1 cellular context compared by ENCODE assay signal in the genomic region with DNA sequence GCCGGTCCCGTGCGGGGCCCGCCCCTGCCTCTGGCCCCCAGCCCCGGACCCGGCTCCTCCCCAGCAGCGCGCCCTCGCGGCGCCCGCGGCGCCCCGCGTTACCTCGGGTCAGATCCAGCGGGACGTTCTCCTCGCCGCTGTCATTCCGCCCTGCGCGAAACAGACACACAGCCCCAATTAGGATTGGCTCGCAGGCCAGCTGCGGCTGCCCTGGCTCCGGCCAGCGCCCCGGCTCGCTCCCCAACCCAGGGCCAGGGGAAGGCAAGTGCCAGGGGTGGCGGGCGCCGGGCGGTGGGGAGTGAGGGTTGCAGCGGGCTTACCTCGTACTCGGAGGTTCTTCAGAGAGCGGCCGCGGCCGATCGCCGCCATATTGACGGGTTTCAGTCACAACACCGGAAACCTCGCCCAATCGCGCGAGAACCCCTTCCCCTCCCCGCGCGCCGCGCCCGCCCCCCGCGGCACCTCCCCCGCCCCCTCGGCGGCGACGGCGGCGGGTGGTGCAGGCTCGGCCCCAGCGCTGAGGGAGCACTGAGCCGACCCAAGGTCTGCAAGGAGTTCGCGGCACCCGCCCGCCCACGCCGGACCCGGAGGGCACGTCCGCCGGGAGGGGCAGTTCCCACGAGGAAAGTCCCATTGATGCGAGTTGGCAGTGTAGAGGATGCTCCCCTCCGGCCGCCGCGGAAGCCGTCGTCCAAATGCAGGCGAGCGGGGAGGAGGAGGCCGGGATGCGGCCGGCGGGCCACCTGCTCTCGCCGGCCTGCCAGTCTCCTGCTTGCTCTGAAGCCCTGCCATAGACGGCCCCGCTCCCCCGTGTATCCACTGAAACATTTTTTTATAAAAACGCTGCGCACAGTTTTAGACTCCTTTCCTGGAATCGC.
TF ChIP-seq lines count a peak whose summit lies in the region.

A gene with protein sequence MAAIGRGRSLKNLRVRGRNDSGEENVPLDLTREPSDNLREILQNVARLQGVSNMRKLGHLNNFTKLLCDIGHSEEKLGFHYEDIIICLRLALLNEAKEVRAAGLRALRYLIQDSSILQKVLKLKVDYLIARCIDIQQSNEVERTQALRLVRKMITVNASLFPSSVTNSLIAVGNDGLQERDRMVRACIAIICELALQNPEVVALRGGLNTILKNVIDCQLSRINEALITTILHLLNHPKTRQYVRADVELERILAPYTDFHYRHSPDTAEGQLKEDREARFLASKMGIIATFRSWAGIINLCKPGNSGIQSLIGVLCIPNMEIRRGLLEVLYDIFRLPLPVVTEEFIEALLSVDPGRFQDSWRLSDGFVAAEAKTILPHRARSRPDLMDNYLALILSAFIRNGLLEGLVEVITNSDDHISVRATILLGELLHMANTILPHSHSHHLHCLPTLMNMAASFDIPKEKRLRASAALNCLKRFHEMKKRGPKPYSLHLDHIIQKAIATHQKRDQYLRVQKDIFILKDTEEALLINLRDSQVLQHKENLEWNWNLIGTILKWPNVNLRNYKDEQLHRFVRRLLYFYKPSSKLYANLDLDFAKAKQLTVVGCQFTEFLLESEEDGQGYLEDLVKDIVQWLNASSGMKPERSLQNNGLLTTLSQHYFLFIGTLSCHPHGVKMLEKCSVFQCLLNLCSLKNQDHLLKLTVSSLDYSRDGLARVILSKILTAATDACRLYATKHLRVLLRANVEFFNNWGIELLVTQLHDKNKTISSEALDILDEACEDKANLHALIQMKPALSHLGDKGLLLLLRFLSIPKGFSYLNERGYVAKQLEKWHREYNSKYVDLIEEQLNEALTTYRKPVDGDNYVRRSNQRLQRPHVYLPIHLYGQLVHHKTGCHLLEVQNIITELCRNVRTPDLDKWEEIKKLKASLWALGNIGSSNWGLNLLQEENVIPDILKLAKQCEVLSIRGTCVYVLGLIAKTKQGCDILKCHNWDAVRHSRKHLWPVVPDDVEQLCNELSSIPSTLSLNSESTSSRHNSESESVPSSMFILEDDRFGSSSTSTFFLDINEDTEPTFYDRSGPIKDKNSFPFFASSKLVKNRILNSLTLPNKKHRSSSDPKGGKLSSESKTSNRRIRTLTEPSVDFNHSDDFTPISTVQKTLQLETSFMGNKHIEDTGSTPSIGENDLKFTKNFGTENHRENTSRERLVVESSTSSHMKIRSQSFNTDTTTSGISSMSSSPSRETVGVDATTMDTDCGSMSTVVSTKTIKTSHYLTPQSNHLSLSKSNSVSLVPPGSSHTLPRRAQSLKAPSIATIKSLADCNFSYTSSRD (N-terminal part only) (minus strand): TSS at position 391 of the 878 bp plus-strand sequence. CDS start 22 bp downstream, at position 369.

TF ChIP-seq in K562, 482 proteins besides CTCF, POLR2A, EP300 and RAD21 (continued from another document and continues in another):
- TF ChIP-seq, protein P1, sequence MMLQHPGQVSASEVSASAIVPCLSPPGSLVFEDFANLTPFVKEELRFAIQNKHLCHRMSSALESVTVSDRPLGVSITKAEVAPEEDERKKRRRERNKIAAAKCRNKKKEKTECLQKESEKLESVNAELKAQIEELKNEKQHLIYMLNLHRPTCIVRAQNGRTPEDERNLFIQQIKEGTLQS (IDR thresholded peaks at IDR 0.05): no peak
- TF ChIP-seq, protein P1 (CRISPR knock-in tag; conservative IDR thresholded peaks at IDR 0.05): 0 out of 2 replicates have a peak, but pooled peaks have one; percentile 62
- peak; percentile 44; the same call in 1 of the 2 replicates for TF ChIP-seq NR2C2 (CRISPR knock-in tag; IDR thresholded peaks at IDR 0.05)
- no peak for TF ChIP-seq NR2C2 (tag; IDR thresholded peaks at IDR 0.05)
- peak; percentile 72 for TF ChIP-seq HNRNPL (IDR thresholded peaks at IDR 0.05; ENCODE audit: low read depth, low read length)
- TF ChIP-seq ZNF24 (IDR thresholded peaks at IDR 0.05): 0 out of 2 replicates have a peak, but pooled peaks have one; percentile 12
- TF ChIP-seq GATAD2B (IDR thresholded peaks at IDR 0.05; ENCODE audit: borderline replicate concordance): peak; percentile 66
- no peak for TF ChIP-seq MEF2A (IDR thresholded peaks at IDR 0.05; ENCODE audit: control insufficient read depth, low read depth, low read length)
- no peak for TF ChIP-seq MEF2D (tag; conservative IDR thresholded peaks at IDR 0.05; ENCODE audit: low read depth)
- TF ChIP-seq GABPB1 (CRISPR knock-in tag; IDR thresholded peaks at IDR 0.05): 0 out of 2 replicates have a peak, but pooled peaks have one; percentile 49
- TF ChIP-seq TAF1 (IDR thresholded peaks at IDR 0.05; ENCODE audit: control insufficient read depth, extremely low read depth, insufficient read depth, low read length, severe bottlenecking): peak; percentile 91
- peak; percentile 46; the same call in 1 of the 2 replicates for TF ChIP-seq MBD2 (IDR thresholded peaks at IDR 0.05; ENCODE audit: borderline replicate concordance, low read depth)
- peak; percentile 45 for TF ChIP-seq ARHGAP35 (IDR thresholded peaks at IDR 0.05; ENCODE audit: partially characterized antibody)
- no peak for TF ChIP-seq ZNF717 (CRISPR knock-in tag; IDR thresholded peaks at IDR 0.05)
- TF ChIP-seq TAF9B (IDR thresholded peaks at IDR 0.05; ENCODE audit: partially characterized antibody): peak; percentile 91
- TF ChIP-seq PML (IDR thresholded peaks at IDR 0.05; ENCODE audit: low read length): 0 out of 2 replicates have a peak, but pooled peaks have one; percentile 38
- TF ChIP-seq NFIC (IDR thresholded peaks at IDR 0.05): peak; percentile 7; the same call in 1 of the 2 replicates
- TF ChIP-seq, protein P2, sequence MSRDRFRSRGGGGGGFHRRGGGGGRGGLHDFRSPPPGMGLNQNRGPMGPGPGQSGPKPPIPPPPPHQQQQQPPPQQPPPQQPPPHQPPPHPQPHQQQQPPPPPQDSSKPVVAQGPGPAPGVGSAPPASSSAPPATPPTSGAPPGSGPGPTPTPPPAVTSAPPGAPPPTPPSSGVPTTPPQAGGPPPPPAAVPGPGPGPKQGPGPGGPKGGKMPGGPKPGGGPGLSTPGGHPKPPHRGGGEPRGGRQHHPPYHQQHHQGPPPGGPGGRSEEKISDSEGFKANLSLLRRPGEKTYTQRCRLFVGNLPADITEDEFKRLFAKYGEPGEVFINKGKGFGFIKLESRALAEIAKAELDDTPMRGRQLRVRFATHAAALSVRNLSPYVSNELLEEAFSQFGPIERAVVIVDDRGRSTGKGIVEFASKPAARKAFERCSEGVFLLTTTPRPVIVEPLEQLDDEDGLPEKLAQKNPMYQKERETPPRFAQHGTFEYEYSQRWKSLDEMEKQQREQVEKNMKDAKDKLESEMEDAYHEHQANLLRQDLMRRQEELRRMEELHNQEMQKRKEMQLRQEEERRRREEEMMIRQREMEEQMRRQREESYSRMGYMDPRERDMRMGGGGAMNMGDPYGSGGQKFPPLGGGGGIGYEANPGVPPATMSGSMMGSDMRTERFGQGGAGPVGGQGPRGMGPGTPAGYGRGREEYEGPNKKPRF (IDR thresholded peaks at IDR 0.05; ENCODE audit: low read depth, low read length): no peak
- TF ChIP-seq, protein P3, sequence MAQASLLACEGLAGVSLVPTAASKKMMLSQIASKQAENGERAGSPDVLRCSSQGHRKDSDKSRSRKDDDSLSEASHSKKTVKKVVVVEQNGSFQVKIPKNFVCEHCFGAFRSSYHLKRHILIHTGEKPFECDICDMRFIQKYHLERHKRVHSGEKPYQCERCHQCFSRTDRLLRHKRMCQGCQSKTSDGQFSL (CRISPR knock-in tag; IDR thresholded peaks at IDR 0.05): peak; percentile 33; the same call in 1 of the 2 replicates
- TF ChIP-seq, protein P3 (tag; IDR thresholded peaks at IDR 0.05): no peak; a peak in 1 of 4 replicates
- no peak for TF ChIP-seq KAT2B (IDR thresholded peaks at IDR 0.05; ENCODE audit: low read depth, low read length)
- TF ChIP-seq, protein P4, sequence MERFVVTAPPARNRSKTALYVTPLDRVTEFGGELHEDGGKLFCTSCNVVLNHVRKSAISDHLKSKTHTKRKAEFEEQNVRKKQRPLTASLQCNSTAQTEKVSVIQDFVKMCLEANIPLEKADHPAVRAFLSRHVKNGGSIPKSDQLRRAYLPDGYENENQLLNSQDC (CRISPR knock-in tag; IDR thresholded peaks at IDR 0.05): peak; percentile 91
- TF ChIP-seq, protein P5, sequence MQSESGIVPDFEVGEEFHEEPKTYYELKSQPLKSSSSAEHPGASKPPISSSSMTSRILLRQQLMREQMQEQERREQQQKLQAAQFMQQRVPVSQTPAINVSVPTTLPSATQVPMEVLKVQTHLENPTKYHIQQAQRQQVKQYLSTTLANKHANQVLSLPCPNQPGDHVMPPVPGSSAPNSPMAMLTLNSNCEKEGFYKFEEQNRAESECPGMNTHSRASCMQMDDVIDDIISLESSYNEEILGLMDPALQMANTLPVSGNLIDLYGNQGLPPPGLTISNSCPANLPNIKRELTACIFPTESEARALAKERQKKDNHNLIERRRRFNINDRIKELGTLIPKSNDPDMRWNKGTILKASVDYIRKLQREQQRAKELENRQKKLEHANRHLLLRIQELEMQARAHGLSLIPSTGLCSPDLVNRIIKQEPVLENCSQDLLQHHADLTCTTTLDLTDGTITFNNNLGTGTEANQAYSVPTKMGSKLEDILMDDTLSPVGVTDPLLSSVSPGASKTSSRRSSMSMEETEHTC (IDR thresholded peaks at IDR 0.05): no peak
- TF ChIP-seq ZNF146 (CRISPR knock-in tag; IDR thresholded peaks at IDR 0.05; ENCODE audit: unreplicated experiment): no peak
- peak; percentile 57; the same call in 1 of the 2 replicates for TF ChIP-seq EP400 (IDR thresholded peaks at IDR 0.05)
- no peak; the same call in 1 of the 2 replicates for TF ChIP-seq ETV1 (tag; conservative IDR thresholded peaks at IDR 0.05; ENCODE audit: low read depth)
- TF ChIP-seq NR4A1 (CRISPR knock-in tag; IDR thresholded peaks at IDR 0.05): 0 out of 2 replicates have a peak, but pooled peaks have one; percentile 77
- no peak for TF ChIP-seq NR4A1 (tag; IDR thresholded peaks at IDR 0.05)
- TF ChIP-seq ARID1B (IDR thresholded peaks at IDR 0.05): no peak
- no peak for TF ChIP-seq ZNF778 (CRISPR knock-in tag; IDR thresholded peaks at IDR 0.05)
- TF ChIP-seq C11orf30 (IDR thresholded peaks at IDR 0.05; ENCODE audit: low read depth): peak; percentile 77
- peak; percentile 75 for TF ChIP-seq SAFB (IDR thresholded peaks at IDR 0.05; ENCODE audit: borderline replicate concordance, low read depth, low read length)
- no peak for TF ChIP-seq SAFB2 (IDR thresholded peaks at IDR 0.05; ENCODE audit: borderline replicate concordance, low read depth, low read length, severe bottlenecking)
- peak; percentile 83 for TF ChIP-seq AFF4 (CRISPR knock-in tag; IDR thresholded peaks at IDR 0.05)
- peak; percentile 88 to 93 for TF ChIP-seq MAZ (CRISPR knock-in tag; conservative IDR thresholded peaks at IDR 0.05 in 1 of 2, IDR thresholded peaks at IDR 0.05 in 1 of 2)
- no peak for TF ChIP-seq TAL1 (IDR thresholded peaks at IDR 0.05)
- TF ChIP-seq, protein P6, sequence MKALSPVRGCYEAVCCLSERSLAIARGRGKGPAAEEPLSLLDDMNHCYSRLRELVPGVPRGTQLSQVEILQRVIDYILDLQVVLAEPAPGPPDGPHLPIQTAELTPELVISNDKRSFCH (CRISPR knock-in tag; IDR thresholded peaks at IDR 0.05): no peak
- TF ChIP-seq, protein P6 (tag; IDR thresholded peaks at IDR 0.05): no peak
- peak; percentile 2 to 57; a peak in 1 of 4 replicates for TF ChIP-seq MNT (conservative IDR thresholded peaks at IDR 0.05)
- TF ChIP-seq NR3C1 (CRISPR knock-in tag; IDR thresholded peaks at IDR 0.05): no peak; the same call in 1 of the 2 replicates
- peak; percentile 84 for TF ChIP-seq RBBP5 (IDR thresholded peaks at IDR 0.05; ENCODE audit: borderline replicate concordance, insufficient read depth, low read length, poor library complexity, severe bottlenecking)
- TF ChIP-seq POLR2AphosphoS5 (IDR thresholded peaks at IDR 0.05; ENCODE audit: control insufficient read depth, insufficient read depth, low read depth, low read length): peak; percentile 78
